In genomic region chr19:33176670-33177416, GRCh38 we compare ENCODE assay signal across 7 cellular contexts. TPM values are rescaled to one million over a fixed set of nuclear protein-coding genes. Genes with fewer than 3 reads are reported as not detected.
A peak's percentile ranks its signal among the peaks of the same experiment; 100 is the strongest.
DNase-seq lines count a peak whose midpoint lies in the region; ATAC-seq, FAIRE-seq and TF ChIP-seq lines count a peak whose summit lies in the region.

No MANE protein-coding gene starts in this region.

- peak overlapping the region; percentile 95 for H3K4me3 Mint-ChIP-seq in astrocyte (ENCODE audit: unreplicated experiment)

- peak; percentile 98 for DNase-seq in NCI-H1694 treated with DMSO at 0.1 percent for 48 hours (lab: John Stamatoyannopoulos, UW)
- DNase-seq in T-helper 2 cell = peak; percentile 74 to 98 (median 92)
- DNase-seq in astrocyte (ENCODE audit: low read depth) = peak; percentile 95
- peak; percentile 98 for DNase-seq in hepatic stellate cell (ENCODE audit: low spot score)

- no peaks in the 10 kb centered on the region for H3K9me3 ChIP-seq in astrocyte (ENCODE audit: insufficient read depth, low read depth, low read length)

- peaks cover 13% of the 10 kb centered on the region for H4K20me1 ChIP-seq in astrocyte (ENCODE audit: insufficient read depth, low read length)

- H3K27ac ChIP-seq in astrocyte (ENCODE audit: low read depth, low read length) (peak overlapping the region; percentile 80), rectal smooth muscle tissue (ENCODE audit: low read depth, low read length) (peak overlapping the region; percentile 90)

- peak overlapping the region; percentile 89 for H3K4me2 ChIP-seq in astrocyte (ENCODE audit: low read length)

- peaks cover 8% of the 10 kb centered on the region for H3K27me3 Mint-ChIP-seq in astrocyte (ENCODE audit: low read depth, unreplicated experiment)

- no peaks in the 10 kb centered on the region for H3K36me3 ChIP-seq in astrocyte (ENCODE audit: insufficient read depth, low read length)
- no peaks in the 10 kb centered on the region for H3K36me3 ChIP-seq in rectal smooth muscle tissue (ENCODE audit: control insufficient read depth, insufficient read depth, low read length)

- no peak for FAIRE-seq in astrocyte (lab: Jason Lieb, UNC)

- H3K79me2 ChIP-seq in astrocyte (ENCODE audit: insufficient read depth, low read length) = peaks cover 15% of the 10 kb centered on the region

- H3K4me1 ChIP-seq in astrocyte (ENCODE audit: insufficient read depth, low read length) (peaks cover 20% of the 10 kb centered on the region), rectal smooth muscle tissue (ENCODE audit: control insufficient read depth, insufficient read depth, low read length) (peaks cover 9% of the 10 kb centered on the region)

- peak overlapping the region; percentile 90 for H2AFZ ChIP-seq in astrocyte (ENCODE audit: low read depth, low read length)

- H3K27me3 ChIP-seq in astrocyte (ENCODE audit: insufficient read depth, low read length) = no peaks in the 10 kb centered on the region
- no peaks in the 10 kb centered on the region for H3K27me3 ChIP-seq in rectal smooth muscle tissue (ENCODE audit: control insufficient read depth, insufficient read depth, low read length)

- H3K4me3 ChIP-seq in astrocyte (ENCODE audit: insufficient read depth, low read depth, low read length) (peak overlapping the region; percentile 79), rectal smooth muscle tissue (ENCODE audit: low read length) (peak overlapping the region; percentile 85)

- peaks cover 5% of the 10 kb centered on the region for H3K4me1 Mint-ChIP-seq in astrocyte (ENCODE audit: low read depth, unreplicated experiment)

- no peak for TF ChIP-seq CTCF in astrocyte (IDR thresholded peaks at IDR 0.05; ENCODE audit: insufficient read depth, low read depth, low read length)

- H3K9me3 Mint-ChIP-seq in astrocyte (ENCODE audit: unreplicated experiment) = no peaks in the 10 kb centered on the region

- H3K9ac ChIP-seq in astrocyte (ENCODE audit: low read length) = peak overlapping the region; percentile 93
- H3K9ac ChIP-seq in rectal smooth muscle tissue (ENCODE audit: low read length) = peak overlapping the region; percentile 63

- ATAC-seq in HG02885 (IDR thresholded peaks at IDR 0.05; ENCODE audit: poor library complexity, unreplicated experiment) = peak; percentile 84

- TF ChIP-seq POLR2A in GM15510 (IDR thresholded peaks at IDR 0.05; ENCODE audit: borderline replicate concordance, extremely low read depth, insufficient read length) = peak; percentile 96

- H3K27ac Mint-ChIP-seq in astrocyte (ENCODE audit: unreplicated experiment) = peak overlapping the region; percentile 87

- H3K36me3 Mint-ChIP-seq in astrocyte (ENCODE audit: low read depth, unreplicated experiment) = no peaks in the 10 kb centered on the region

RNA-seq across cellular contexts. Expression of gene LRP3, which starts 17.3 kb away (rescaled TPM):
- total RNA-seq in astrocyte = 9.3 and 13.3 TPM in 2 replicates

RNA-seq across cellular contexts. Expression of gene WDR88, which starts 44.9 kb away (rescaled TPM):
- total RNA-seq in astrocyte = not detected in 2 replicates

RNA-seq across cellular contexts. Expression of gene SLC7A10, which starts 48.8 kb away (rescaled TPM):
- 0.43 and 0.61 TPM in 2 replicates for total RNA-seq in astrocyte

Comparison
In these comparisons a context has a peak if more than half of its experiments do, and no peak if none do; other contexts are left out.
1. Peak in every context shown above with its lines: DNase-seq, ATAC-seq, H3K4me3 ChIP-seq and H3K27ac ChIP-seq.